In genomic region chr11:32435511-32435946, GRCh38 we compare ENCODE assay signal across 1 cellular context.
TF ChIP-seq lines count a peak whose summit lies in the region.

Gene WT1 (minus strand): TSS chr11:32435539.

TF ChIP-seq in K562, 482 proteins besides CTCF, POLR2A, EP300 and RAD21 (continued from another document and continues in another):
- TF ChIP-seq ZFP36 (IDR thresholded peaks at IDR 0.05; ENCODE audit: low read depth, low read length, partially characterized antibody) (peak; percentile 13), E2F4 (CRISPR knock-in tag; IDR thresholded peaks at IDR 0.05; ENCODE audit: low read depth) (no peak), JUND (IDR thresholded peaks at IDR 0.05; ENCODE audit: borderline replicate concordance, low read depth, low read length) (no peak), JUND (tag; IDR thresholded peaks at IDR 0.05; ENCODE audit: borderline replicate concordance, low read depth, low read length) (no peak; the same call in 2 of the 3 replicates), CEBPB (tag; IDR thresholded peaks at IDR 0.05) (no peak), ZNF436 (CRISPR knock-in tag; IDR thresholded peaks at IDR 0.05) (no peak), USF1 (CRISPR knock-in tag; IDR thresholded peaks at IDR 0.05) (no peak), HNRNPK (IDR thresholded peaks at IDR 0.05; ENCODE audit: low read depth, low read length, poor library complexity, severe bottlenecking) (no peak), SMARCB1 (IDR thresholded peaks at IDR 0.05; ENCODE audit: insufficient read length, low read depth) (no peak), CSDE1 (IDR thresholded peaks at IDR 0.05) (no peak), KLF16 (IDR thresholded peaks at IDR 0.05) (no peak), CBX3 (IDR thresholded peaks at IDR 0.05; ENCODE audit: borderline replicate concordance in 1 of 2, low read length in 2 of 2) (peak in 1 of 2 experiments; percentile 63; a peak in 1 of 3 replicates), FOXJ2 (tag; IDR thresholded peaks at IDR 0.05) (no peak), ETV6 (IDR thresholded peaks at IDR 0.05; ENCODE audit: borderline replicate concordance in 1 of 2, low read depth in 2 of 2, low read length in 1 of 2) (no peak), ETV6 (CRISPR knock-in tag; IDR thresholded peaks at IDR 0.05; ENCODE audit: borderline replicate concordance) (no peak), KLF13 (tag; IDR thresholded peaks at IDR 0.05; ENCODE audit: borderline replicate concordance, low read depth) (no peak), L3MBTL2 (IDR thresholded peaks at IDR 0.05) (peak; percentile 93), STAT5A (IDR thresholded peaks at IDR 0.05; ENCODE audit: borderline replicate concordance, low read length) (no peak), EZH2 (IDR thresholded peaks at IDR 0.05; ENCODE audit: borderline replicate concordance, low read depth, low read length) (no peak), EP400 (IDR thresholded peaks at IDR 0.05) (peak; percentile 83), SMARCE1 (IDR thresholded peaks at IDR 0.05) (no peak), HMG20B (CRISPR knock-in tag; IDR thresholded peaks at IDR 0.05) (no peak), ARID3B (CRISPR knock-in tag; IDR thresholded peaks at IDR 0.05; ENCODE audit: borderline replicate concordance) (no peak), MAX (CRISPR knock-in tag; IDR thresholded peaks at IDR 0.05) (peak; percentile 93), FOXK1 (CRISPR knock-in tag; IDR thresholded peaks at IDR 0.05; ENCODE audit: borderline replicate concordance) (no peak), NFE2 (IDR thresholded peaks at IDR 0.05; ENCODE audit: low read depth) (no peak), THRB (CRISPR knock-in tag; conservative IDR thresholded peaks at IDR 0.05) (no peak), RHOXF2B (CRISPR knock-in tag; conservative IDR thresholded peaks at IDR 0.05) (no peak), ZC3H11A (IDR thresholded peaks at IDR 0.05; ENCODE audit: low read depth, low read length) (no peak), ZZZ3 (IDR thresholded peaks at IDR 0.05) (no peak), BDP1 (IDR thresholded peaks at IDR 0.05; ENCODE audit: insufficient read depth, insufficient read length) (no peak), ESRRA (IDR thresholded peaks at IDR 0.05; ENCODE audit: borderline replicate concordance, low read depth) (no peak), ZNF398 (CRISPR knock-in tag; IDR thresholded peaks at IDR 0.05) (no peak), ZNF766 (CRISPR knock-in tag; conservative IDR thresholded peaks at IDR 0.05) (no peak)
- TF ChIP-seq, protein P1, sequence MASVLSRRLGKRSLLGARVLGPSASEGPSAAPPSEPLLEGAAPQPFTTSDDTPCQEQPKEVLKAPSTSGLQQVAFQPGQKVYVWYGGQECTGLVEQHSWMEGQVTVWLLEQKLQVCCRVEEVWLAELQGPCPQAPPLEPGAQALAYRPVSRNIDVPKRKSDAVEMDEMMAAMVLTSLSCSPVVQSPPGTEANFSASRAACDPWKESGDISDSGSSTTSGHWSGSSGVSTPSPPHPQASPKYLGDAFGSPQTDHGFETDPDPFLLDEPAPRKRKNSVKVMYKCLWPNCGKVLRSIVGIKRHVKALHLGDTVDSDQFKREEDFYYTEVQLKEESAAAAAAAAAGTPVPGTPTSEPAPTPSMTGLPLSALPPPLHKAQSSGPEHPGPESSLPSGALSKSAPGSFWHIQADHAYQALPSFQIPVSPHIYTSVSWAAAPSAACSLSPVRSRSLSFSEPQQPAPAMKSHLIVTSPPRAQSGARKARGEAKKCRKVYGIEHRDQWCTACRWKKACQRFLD (CRISPR knock-in tag; IDR thresholded peaks at IDR 0.05): no peak
- TF ChIP-seq, protein P2, sequence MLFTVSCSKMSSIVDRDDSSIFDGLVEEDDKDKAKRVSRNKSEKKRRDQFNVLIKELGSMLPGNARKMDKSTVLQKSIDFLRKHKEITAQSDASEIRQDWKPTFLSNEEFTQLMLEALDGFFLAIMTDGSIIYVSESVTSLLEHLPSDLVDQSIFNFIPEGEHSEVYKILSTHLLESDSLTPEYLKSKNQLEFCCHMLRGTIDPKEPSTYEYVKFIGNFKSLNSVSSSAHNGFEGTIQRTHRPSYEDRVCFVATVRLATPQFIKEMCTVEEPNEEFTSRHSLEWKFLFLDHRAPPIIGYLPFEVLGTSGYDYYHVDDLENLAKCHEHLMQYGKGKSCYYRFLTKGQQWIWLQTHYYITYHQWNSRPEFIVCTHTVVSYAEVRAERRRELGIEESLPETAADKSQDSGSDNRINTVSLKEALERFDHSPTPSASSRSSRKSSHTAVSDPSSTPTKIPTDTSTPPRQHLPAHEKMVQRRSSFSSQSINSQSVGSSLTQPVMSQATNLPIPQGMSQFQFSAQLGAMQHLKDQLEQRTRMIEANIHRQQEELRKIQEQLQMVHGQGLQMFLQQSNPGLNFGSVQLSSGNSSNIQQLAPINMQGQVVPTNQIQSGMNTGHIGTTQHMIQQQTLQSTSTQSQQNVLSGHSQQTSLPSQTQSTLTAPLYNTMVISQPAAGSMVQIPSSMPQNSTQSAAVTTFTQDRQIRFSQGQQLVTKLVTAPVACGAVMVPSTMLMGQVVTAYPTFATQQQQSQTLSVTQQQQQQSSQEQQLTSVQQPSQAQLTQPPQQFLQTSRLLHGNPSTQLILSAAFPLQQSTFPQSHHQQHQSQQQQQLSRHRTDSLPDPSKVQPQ (CRISPR knock-in tag; IDR thresholded peaks at IDR 0.05; ENCODE audit: borderline replicate concordance): no peak
- TF ChIP-seq, protein P3, sequence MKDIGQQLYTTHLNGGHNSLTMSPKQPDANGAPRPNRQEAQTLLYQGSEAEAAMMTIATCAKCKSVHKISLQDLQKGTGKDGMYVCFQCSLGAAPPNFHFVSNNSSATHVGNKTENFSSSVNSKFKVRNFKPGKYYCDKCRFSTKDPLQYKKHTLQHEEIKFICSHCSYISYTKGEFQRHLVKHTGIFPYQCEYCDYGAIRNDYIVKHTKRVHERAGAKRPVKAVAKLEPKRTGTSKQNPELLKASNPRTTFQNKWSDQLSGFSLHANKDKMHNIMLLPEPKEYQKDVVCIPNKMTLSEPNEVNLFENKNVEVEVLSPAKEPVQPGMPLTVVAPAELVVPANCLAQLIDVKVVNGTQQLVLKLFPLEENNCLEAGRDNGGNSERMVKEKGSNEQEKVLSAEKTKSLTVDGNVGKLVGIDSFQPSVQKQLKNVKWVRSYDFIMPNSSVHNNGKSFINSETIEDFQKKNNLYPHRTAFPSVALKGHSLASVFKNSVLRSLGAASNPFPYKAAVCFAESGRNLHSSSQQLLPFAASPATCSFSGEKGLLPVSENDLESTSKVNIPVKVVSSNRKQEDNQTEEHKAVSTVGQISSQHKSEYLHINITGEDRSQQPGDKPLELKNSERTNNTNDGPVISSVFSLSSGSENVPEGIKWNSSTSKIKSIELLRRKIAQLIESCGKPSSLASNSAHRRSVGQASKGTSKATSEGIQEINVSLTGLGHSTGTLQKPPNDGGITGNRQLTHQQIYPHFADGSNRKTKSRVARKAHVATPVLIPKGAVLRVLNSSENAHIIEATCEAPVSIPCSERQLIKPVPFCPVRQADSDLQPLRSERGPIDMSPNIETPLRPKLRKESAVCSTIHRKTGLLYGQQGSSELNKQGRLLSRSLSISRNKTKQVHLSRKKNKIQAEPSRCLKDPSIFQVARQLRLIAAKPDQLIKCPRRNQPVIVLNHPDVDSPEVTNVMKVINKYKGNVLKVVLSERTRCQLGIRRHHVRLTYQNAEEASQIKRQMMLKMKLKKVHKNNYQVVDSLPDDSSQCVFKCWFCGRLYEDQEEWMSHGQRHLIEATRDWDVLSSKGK (CRISPR knock-in tag; IDR thresholded peaks at IDR 0.05): no peak
- TF ChIP-seq, protein P4, sequence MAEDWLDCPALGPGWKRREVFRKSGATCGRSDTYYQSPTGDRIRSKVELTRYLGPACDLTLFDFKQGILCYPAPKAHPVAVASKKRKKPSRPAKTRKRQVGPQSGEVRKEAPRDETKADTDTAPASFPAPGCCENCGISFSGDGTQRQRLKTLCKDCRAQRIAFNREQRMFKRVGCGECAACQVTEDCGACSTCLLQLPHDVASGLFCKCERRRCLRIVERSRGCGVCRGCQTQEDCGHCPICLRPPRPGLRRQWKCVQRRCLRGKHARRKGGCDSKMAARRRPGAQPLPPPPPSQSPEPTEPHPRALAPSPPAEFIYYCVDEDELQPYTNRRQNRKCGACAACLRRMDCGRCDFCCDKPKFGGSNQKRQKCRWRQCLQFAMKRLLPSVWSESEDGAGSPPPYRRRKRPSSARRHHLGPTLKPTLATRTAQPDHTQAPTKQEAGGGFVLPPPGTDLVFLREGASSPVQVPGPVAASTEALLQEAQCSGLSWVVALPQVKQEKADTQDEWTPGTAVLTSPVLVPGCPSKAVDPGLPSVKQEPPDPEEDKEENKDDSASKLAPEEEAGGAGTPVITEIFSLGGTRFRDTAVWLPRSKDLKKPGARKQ (CRISPR knock-in tag; IDR thresholded peaks at IDR 0.05): no peak
- TF ChIP-seq, protein P5, sequence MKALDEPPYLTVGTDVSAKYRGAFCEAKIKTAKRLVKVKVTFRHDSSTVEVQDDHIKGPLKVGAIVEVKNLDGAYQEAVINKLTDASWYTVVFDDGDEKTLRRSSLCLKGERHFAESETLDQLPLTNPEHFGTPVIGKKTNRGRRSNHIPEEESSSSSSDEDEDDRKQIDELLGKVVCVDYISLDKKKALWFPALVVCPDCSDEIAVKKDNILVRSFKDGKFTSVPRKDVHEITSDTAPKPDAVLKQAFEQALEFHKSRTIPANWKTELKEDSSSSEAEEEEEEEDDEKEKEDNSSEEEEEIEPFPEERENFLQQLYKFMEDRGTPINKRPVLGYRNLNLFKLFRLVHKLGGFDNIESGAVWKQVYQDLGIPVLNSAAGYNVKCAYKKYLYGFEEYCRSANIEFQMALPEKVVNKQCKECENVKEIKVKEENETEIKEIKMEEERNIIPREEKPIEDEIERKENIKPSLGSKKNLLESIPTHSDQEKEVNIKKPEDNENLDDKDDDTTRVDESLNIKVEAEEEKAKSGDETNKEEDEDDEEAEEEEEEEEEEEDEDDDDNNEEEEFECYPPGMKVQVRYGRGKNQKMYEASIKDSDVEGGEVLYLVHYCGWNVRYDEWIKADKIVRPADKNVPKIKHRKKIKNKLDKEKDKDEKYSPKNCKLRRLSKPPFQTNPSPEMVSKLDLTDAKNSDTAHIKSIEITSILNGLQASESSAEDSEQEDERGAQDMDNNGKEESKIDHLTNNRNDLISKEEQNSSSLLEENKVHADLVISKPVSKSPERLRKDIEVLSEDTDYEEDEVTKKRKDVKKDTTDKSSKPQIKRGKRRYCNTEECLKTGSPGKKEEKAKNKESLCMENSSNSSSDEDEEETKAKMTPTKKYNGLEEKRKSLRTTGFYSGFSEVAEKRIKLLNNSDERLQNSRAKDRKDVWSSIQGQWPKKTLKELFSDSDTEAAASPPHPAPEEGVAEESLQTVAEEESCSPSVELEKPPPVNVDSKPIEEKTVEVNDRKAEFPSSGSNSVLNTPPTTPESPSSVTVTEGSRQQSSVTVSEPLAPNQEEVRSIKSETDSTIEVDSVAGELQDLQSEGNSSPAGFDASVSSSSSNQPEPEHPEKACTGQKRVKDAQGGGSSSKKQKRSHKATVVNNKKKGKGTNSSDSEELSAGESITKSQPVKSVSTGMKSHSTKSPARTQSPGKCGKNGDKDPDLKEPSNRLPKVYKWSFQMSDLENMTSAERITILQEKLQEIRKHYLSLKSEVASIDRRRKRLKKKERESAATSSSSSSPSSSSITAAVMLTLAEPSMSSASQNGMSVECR (CRISPR knock-in tag; IDR thresholded peaks at IDR 0.05): peak; percentile 81
